ENCODE assay signal across 8 cellular contexts in genomic region chr1:41404308-41404755, GRCh38. TPM values are rescaled to one million over a fixed set of nuclear protein-coding genes. Genes with fewer than 3 reads are reported as not detected.
DNase-seq lines count a peak whose midpoint lies in the region; ATAC-seq and TF ChIP-seq lines count a peak whose summit lies in the region.

No MANE protein-coding gene starts in this region.

- no peaks in the 10 kb centered on the region for H3K79me2 ChIP-seq in Karpas-422 (ENCODE audit: low read length)

- no peak for TF ChIP-seq POLR2A in spleen (IDR thresholded peaks at IDR 0.05)

- H4K20me1 ChIP-seq in Karpas-422 (ENCODE audit: insufficient read depth, low read depth, low read length): no peaks in the 10 kb centered on the region

- no peak overlapping the region for H3K27ac ChIP-seq in Karpas-422 (ENCODE audit: low read length)
- H3K27ac ChIP-seq in spleen: no peak overlapping the region

- intact Hi-C loops in spleen (cut with DNase I; ENCODE audit: low total_unique reads): no loop called here

- H3K4me3 ChIP-seq in Karpas-422 (ENCODE audit: low read length) (no peak overlapping the region), spleen (no peak overlapping the region)

- no peaks in the 10 kb centered on the region for H3K36me3 ChIP-seq in Karpas-422 (ENCODE audit: insufficient read depth, low read length)
- no peaks in the 10 kb centered on the region for H3K36me3 ChIP-seq in spleen

- H3K27me3 ChIP-seq in Karpas-422 (ENCODE audit: low read length): no peaks in the 10 kb centered on the region
- H3K27me3 ChIP-seq in spleen (replicated peaks in 1 of 7): peaks cover 0 to 53% (median 0%) of the 10 kb centered on the region in 7 donors

- no peaks in the 10 kb centered on the region for H3K9me3 ChIP-seq in Karpas-422 (ENCODE audit: low read length)
- H3K9me3 ChIP-seq in spleen: peaks cover 0 to 5% (median 0%) of the 10 kb centered on the region in 8 donors

- 0 to 4% (median 2%) methylated on average over 3 to 10 of the region's 10 CpGs for WGBS in spleen, 5 donors

- DNase-seq in DMS 273 treated with DMSO at 0.1 percent for 48 hours (lab: John Stamatoyannopoulos, UW) (peak; percentile 100), Karpas-422 (peak; percentile 52), SW480 (ENCODE audit: low spot score) (peak; percentile 32), iPS-NIHi11 (ENCODE audit: low spot score) (peak; percentile 76), spleen (no peak), COLO829 (ENCODE audit: low spot score) (no peak)

- no peak overlapping the region for H3K9ac ChIP-seq in Karpas-422 (ENCODE audit: low read length)

- H3K4me2 ChIP-seq in Karpas-422 (ENCODE audit: low read depth, low read length, poor library complexity, severe bottlenecking): no peak overlapping the region

- H3K9me2 ChIP-seq in Karpas-422 (replicated peaks; ENCODE audit: insufficient read depth, low read length): no peaks in the 10 kb centered on the region

- no peak for TF ChIP-seq CTCF in spleen (IDR thresholded peaks at IDR 0.05 in 8 of 11, conservative IDR thresholded peaks at IDR 0.05 in 3 of 11)

- ATAC-seq in GM18861 (IDR thresholded peaks at IDR 0.05; ENCODE audit: unreplicated experiment) (no peak), HG02759 (IDR thresholded peaks at IDR 0.05; ENCODE audit: unreplicated experiment) (no peak)

- H2AFZ ChIP-seq in Karpas-422 (ENCODE audit: low read length): no peak overlapping the region

- H3K4me1 ChIP-seq in Karpas-422 (ENCODE audit: low read length) (no peaks in the 10 kb centered on the region), spleen (peaks cover 0 to 11% (median 8%) of the 10 kb centered on the region in 6 donors)

RNA-seq across cellular contexts. Expression of gene FOXO6, which starts 43.1 kb away (rescaled TPM):
- 0.51 TPM in 1 of 2 replicates, not detected in the other for total RNA-seq in Karpas-422 (2014; rRNA removed; shearing (Covaris generic); ENCODE audit: low replicate concordance)
- total RNA-seq in spleen: 1 to 10 TPM in 2 of 7 donors, under 1 TPM in 4, not detected in 1; 0.26 to 1.6 (median 0.41) TPM
- under 1 TPM; 0.14 to 0.20 (median 0.19) TPM for polyA plus RNA-seq in spleen

Comparison
In these comparisons a context has a peak if more than half of its experiments do, and no peak if none do; other contexts are left out.
1. DNase-seq: peak in DMS 273 treated with DMSO at 0.1 percent for 48 hours (single experiment), Karpas-422 (single experiment), SW480 (single experiment) and iPS-NIHi11 (single experiment); none in spleen (single experiment) and COLO829 (single experiment).